In genomic region chr5:96326902-96327301, GRCh38 we compare ENCODE assay signal across 1 cellular context.
TF ChIP-seq lines count a peak whose summit lies in the region.

No MANE protein-coding gene starts in this region.

TF ChIP-seq in IMR-90, 13 proteins besides CTCF, POLR2A, EP300 and RAD21 (continued from another document):
- TF ChIP-seq CEBPB (IDR thresholded peaks at IDR 0.05; ENCODE audit: low read depth, low read length) (no peak), MXI1 (IDR thresholded peaks at IDR 0.05; ENCODE audit: borderline replicate concordance, low read depth, low read length) (no peak), FOS (IDR thresholded peaks at IDR 0.05; ENCODE audit: low read depth, low read length) (no peak), BHLHE40 (IDR thresholded peaks at IDR 0.05; ENCODE audit: low read depth, low read length) (no peak), NFE2L2 (IDR thresholded peaks at IDR 0.05; ENCODE audit: low read depth, low read length) (no peak)
TF ChIP-seq in IMR-90: peak in this region for 0.
